Comparison of ENCODE assay signal across 10 cellular contexts in genomic region chr15:31974855-31975421, GRCh38. TPM values are rescaled to one million over a fixed set of nuclear protein-coding genes. Genes with fewer than 3 reads are reported as not detected.
DNase-seq lines count a peak whose midpoint lies in the region; ATAC-seq and TF ChIP-seq lines count a peak whose summit lies in the region.
"Had no signal": no experiment of that assay in that cellular context is flagged by ENCODE, and none has a peak within 500 bp of the region (broad histone marks: within the 10 kb centered on the region; RNA-seq: fewer than 3 reads in every experiment).

No MANE protein-coding gene starts in this region.

- no peaks in the 10 kb centered on the region for H3K4me1 Mint-ChIP-seq in activated T-helper 17 cell treated with anti-CD3 and anti-CD28 coated beads, Interleukin-2, amount 50 U/mL, for 72 hours

- no peak for ATAC-seq in activated T-helper 17 cell treated with anti-CD3 and anti-CD28 coated beads, Interleukin-2, amount 50 U/mL, for 72 hours (replicated peaks)
- no peak for ATAC-seq in GM21737 (IDR thresholded peaks at IDR 0.05; ENCODE audit: unreplicated experiment)
- ATAC-seq in GM21723 (IDR thresholded peaks at IDR 0.05; ENCODE audit: unreplicated experiment): no peak

- H3K4me1 ChIP-seq in right atrium auricular region: peaks cover 0 to 15% of the 10 kb centered on the region in 2 donors

- peaks cover 34% of the 10 kb centered on the region for H3K27me3 Mint-ChIP-seq in activated T-helper 17 cell treated with anti-CD3 and anti-CD28 coated beads, Interleukin-2, amount 50 U/mL, for 72 hours

- H3K36me3 Mint-ChIP-seq in activated T-helper 17 cell treated with anti-CD3 and anti-CD28 coated beads, Interleukin-2, amount 50 U/mL, for 72 hours (ENCODE audit: low read depth): no peaks in the 10 kb centered on the region
- H3K36me3 Mint-ChIP-seq: IgD-negative memory B cell, naive B cell had no signal

- TF ChIP-seq CTCF in GM12865 (IDR thresholded peaks at IDR 0.05; ENCODE audit: insufficient read depth, low read depth, low read length, missing control alignments) (peak; percentile 67), right atrium auricular region (IDR thresholded peaks at IDR 0.05) (peak; percentile 39 to 74)

- DNase-seq in AG20443 (ENCODE audit: low spot score): peak; percentile 40
- DNase-seq in GM12865 (ENCODE audit: low read depth): peak; percentile 34
- DNase-seq in NCI-H446 (lab: John Stamatoyannopoulos, UW): peak; percentile 71 to 84
- no peak for DNase-seq in right atrium auricular region (ENCODE audit: low spot score)
- DNase-seq in stimulated activated CD4-positive, alpha-beta T cell treated with anti-CD3 and anti-CD28 coated beads, Interleukin-1b, Interleukin-23, amount 100 ng/mL, for 24 hours (ENCODE audit: low read depth in 4 of 4, low spot score in 1 of 4): peak in 3 of 4 experiments; percentile 7 to 15 (median 14)
- DNase-seq: naive B cell had no signal

- no peaks in the 10 kb centered on the region for H3K9me3 ChIP-seq in right atrium auricular region

- no peaks in the 10 kb centered on the region for H3K27me3 ChIP-seq in right atrium auricular region

- H3K4me3 ChIP-seq in GM12865 (ENCODE audit: low read depth, low read length): no peak overlapping the region
- peak overlapping the region in 1 of 2 donors; percentile 30 for H3K4me3 ChIP-seq in right atrium auricular region

- H3K27ac Mint-ChIP-seq in activated T-helper 17 cell treated with anti-CD3 and anti-CD28 coated beads, Interleukin-2, amount 50 U/mL, for 72 hours: no peak overlapping the region
- H3K27ac Mint-ChIP-seq: IgD-negative memory B cell, naive B cell had no signal

- no peak overlapping the region for H3K27ac ChIP-seq in right atrium auricular region

- H3K4me3 Mint-ChIP-seq in activated T-helper 17 cell treated with anti-CD3 and anti-CD28 coated beads, Interleukin-2, amount 50 U/mL, for 72 hours: peak overlapping the region; percentile 21
- H3K4me3 Mint-ChIP-seq: IgD-negative memory B cell had no signal

- H3K36me3 ChIP-seq in right atrium auricular region: no peaks in the 10 kb centered on the region

- no peaks in the 10 kb centered on the region for H3K9me3 Mint-ChIP-seq in activated T-helper 17 cell treated with anti-CD3 and anti-CD28 coated beads, Interleukin-2, amount 50 U/mL, for 72 hours
- H3K9me3 Mint-ChIP-seq: IgD-negative memory B cell had no signal

RNA-seq across cellular contexts. Expression of gene CHRNA7, which starts 55.4 kb away (rescaled TPM):
- total RNA-seq in activated T-helper 17 cell treated with anti-CD3 and anti-CD28 coated beads, Interleukin-2, amount 50 U/mL, for 72 hours: not detected
- total RNA-seq in right atrium auricular region: 1 to 10 TPM in 1 of 2 donors, not detected in 1; 1.1 TPM
